ENCODE assay signal across 22 cellular contexts in genomic region chr10:34473174-34474059, GRCh38.
DNase-seq lines count a peak whose midpoint lies in the region; ATAC-seq and TF ChIP-seq lines count a peak whose summit lies in the region.
"Had no signal": no experiment of that assay in that cellular context is flagged by ENCODE, and none has a peak within 500 bp of the region (broad histone marks: within the 10 kb centered on the region; RNA-seq: fewer than 3 reads in every experiment).

No MANE protein-coding gene starts in this region.

- no peaks in the 10 kb centered on the region for H3K27me3 ChIP-seq in lower lobe of right lung (ENCODE audit: low read depth)
- H3K27me3 ChIP-seq: spleen had no signal

- peaks cover 4% of the 10 kb centered on the region for H3K36me3 ChIP-seq in lower lobe of right lung
- H3K36me3 ChIP-seq: prostate gland, spleen had no signal

- no peak overlapping the region for H3K4me3 ChIP-seq in choroid plexus epithelial cell (ENCODE audit: low read depth, low read length)
- no peak overlapping the region for H3K4me3 ChIP-seq in lower lobe of right lung
- H3K4me3 ChIP-seq: coronary artery, prostate gland, spleen had no signal

- TF ChIP-seq CTCF in choroid plexus epithelial cell (conservative IDR thresholded peaks at IDR 0.05; ENCODE audit: low read depth, low read length): no peak
- TF ChIP-seq CTCF in lower lobe of right lung (IDR thresholded peaks at IDR 0.05): no peak

- no peak overlapping the region for H3K27ac ChIP-seq in lower lobe of right lung
- H3K27ac ChIP-seq: coronary artery, HL-60, prostate gland, spleen had no signal

- no peaks in the 10 kb centered on the region for H3K9me3 ChIP-seq in lower lobe of right lung
- H3K9me3 ChIP-seq: prostate gland, spleen had no signal

- ATAC-seq in lower lobe of right lung: peak; percentile 23 to 66
- ATAC-seq: activated T-cell treated with anti-CD3 and anti-CD28 coated beads, Interleukin-2, amount 50 U/mL, for 4 hours; stimulated activated naive CD8-positive, alpha-beta T cell treated with anti-CD3 and anti-CD28 coated beads, Interleukin-15, amount 100 ng/mL, for 72 hours had no signal

- in situ Hi-C loops in Caki2 (cut with HindIII; ENCODE audit: low pct_unique_long_range_greater_than_20kb, low sequenced_read_pairs): no loop called here

- intact Hi-C loops in lower lobe of right lung (cut with DNase I): no loop called here

- DNase-seq in Caki2 (ENCODE audit: low read depth) (peak; percentile 23), M059J (ENCODE audit: low read depth) (peak; percentile 16), choroid plexus epithelial cell (ENCODE audit: low read depth) (peak; percentile 13), lower lobe of right lung (no peak), NCI-H345 (lab: John Stamatoyannopoulos, UW) (no peak), glomerular visceral epithelial cell (ENCODE audit: extremely low spot score) (no peak), NCI-H128 (lab: John Stamatoyannopoulos, UW; ENCODE audit: unreplicated experiment) (no peak), NCI-H1417 treated with DMSO at 0.1 percent for 48 hours (lab: John Stamatoyannopoulos, UW) (no peak)
- DNase-seq: activated CD8-positive, alpha-beta memory T cell treated with anti-CD3 and anti-CD28 coated beads for 24 hours; activated T-cell treated with anti-CD3 and anti-CD28 coated beads, Interleukin-2, amount 50 U/mL, for 4 hours; CD4-positive, CD25-positive, alpha-beta regulatory T cell; GDM1; GOT3; hypothalamus; NCI-H1930; NCI-H446; spleen; stimulated activated CD4-positive, alpha-beta T cell treated with anti-CD3 and anti-CD28 coated beads, Interleukin-4, amount 100 ng/mL, for 24 hours; stimulated activated naive CD8-positive, alpha-beta T cell treated with anti-CD3 and anti-CD28 coated beads, Interleukin-15, amount 100 ng/mL, for 72 hours had no signal

- peaks cover 6% of the 10 kb centered on the region for H3K4me1 ChIP-seq in lower lobe of right lung
- H3K4me1 ChIP-seq: spleen had no signal

Comparison
In these comparisons a context has a peak if more than half of its experiments do, and no peak if none do; other contexts are left out.
1. DNase-seq: peak in Caki2 (single experiment), M059J (single experiment) and choroid plexus epithelial cell (single experiment); none in lower lobe of right lung (single experiment), NCI-H345 (single experiment), glomerular visceral epithelial cell (single experiment), NCI-H128 (single experiment) and NCI-H1417 treated with DMSO at 0.1 percent for 48 hours (single experiment).